Comparison of ENCODE assay signal across 13 cellular contexts in genomic region chr12:123058980-123059379, GRCh38.
DNase-seq lines count a peak whose midpoint lies in the region; ATAC-seq, FAIRE-seq and TF ChIP-seq lines count a peak whose summit lies in the region.
"Had no signal": no experiment of that assay in that cellular context is flagged by ENCODE, and none has a peak within 500 bp of the region (broad histone marks: within the 10 kb centered on the region; RNA-seq: fewer than 3 reads in every experiment).

No MANE protein-coding gene starts in this region.

- H3K4me3 ChIP-seq in breast epithelium (no peak overlapping the region), adrenal gland (no peak overlapping the region), kidney (ENCODE audit: low read length in 2 of 2) (no peak overlapping the region), thymus (ENCODE audit: low read length) (no peak overlapping the region)

- H3K27ac Mint-ChIP-seq in MCF 10A (ENCODE audit: low read depth, unreplicated experiment) = no peak overlapping the region
- H3K27ac Mint-ChIP-seq: progenitor cell of endocrine pancreas had no signal

- POLR2A ChIA-PET in MCF 10A (lab: Yijun Ruan, JAX) = interaction anchor here (0.7 kb wide), 1 partner anchor 91 kb away, joined by 3 read pairs; no protein-coding TSS in a partner anchor

- ATAC-seq in HG03108 (IDR thresholded peaks at IDR 0.05; ENCODE audit: unreplicated experiment) (no peak), GM18861 (IDR thresholded peaks at IDR 0.05; ENCODE audit: unreplicated experiment) (no peak)

- no peak for TF ChIP-seq CTCF in breast epithelium (IDR thresholded peaks at IDR 0.05)
- TF ChIP-seq CTCF in MCF 10A (IDR thresholded peaks at IDR 0.05; ENCODE audit: unreplicated experiment) = no peak
- TF ChIP-seq CTCF in adrenal gland (IDR thresholded peaks at IDR 0.05) = no peak
- TF ChIP-seq CTCF in kidney (IDR thresholded peaks at IDR 0.05; ENCODE audit: borderline replicate concordance, extremely low read depth, insufficient read depth) = no peak

- no peaks in the 10 kb centered on the region for H3K36me3 Mint-ChIP-seq in MCF 10A (ENCODE audit: insufficient read depth, unreplicated experiment)

- FAIRE-seq in kidney (lab: Jason Lieb, UNC) = no peak

- H3K9me3 Mint-ChIP-seq in MCF 10A (ENCODE audit: unreplicated experiment) = no peaks in the 10 kb centered on the region

- H3K27me3 Mint-ChIP-seq in MCF 10A (ENCODE audit: insufficient read depth, unreplicated experiment) = no peaks in the 10 kb centered on the region

- peaks cover 12% of the 10 kb centered on the region for H3K4me1 Mint-ChIP-seq in MCF 10A (ENCODE audit: insufficient read depth, unreplicated experiment)

- H3K9ac ChIP-seq in kidney (ENCODE audit: low read length in 2 of 2) = no peak overlapping the region

- DNase-seq in breast epithelium (ENCODE audit: low spot score in 2 of 2) (no peak), MCF 10A (ENCODE audit: unreplicated experiment) (no peak), adrenal gland (no peak), kidney (no peak), NCI-H146 (lab: John Stamatoyannopoulos, UW) (no peak)
- DNase-seq: activated CD4-positive, CD25-positive, alpha-beta regulatory T cell treated with anti-CD3 and anti-CD28 coated beads, Interleukin-2, amount 50 U/mL, for 72 hours; GOT3; NCI-H1930; stimulated activated CD4-positive, alpha-beta T cell treated with anti-CD3 and anti-CD28 coated beads, Interleukin-4, amount 100 ng/mL, for 24 hours had no signal

- no peaks in the 10 kb centered on the region for H3K27me3 ChIP-seq in breast epithelium
- H3K27me3 ChIP-seq in adrenal gland = no peaks in the 10 kb centered on the region
- no peaks in the 10 kb centered on the region for H3K27me3 ChIP-seq in thymus (ENCODE audit: control insufficient read depth, insufficient read depth)

- peak overlapping the region; percentile 14 to 69 for H3K27ac ChIP-seq in breast epithelium
- H3K27ac ChIP-seq in adrenal gland = peak overlapping the region in 4 of 5 donors; percentile 20 to 70 (median 50)
- peak overlapping the region; percentile 37 to 72 for H3K27ac ChIP-seq in kidney (ENCODE audit: low read depth in 2 of 2, low read length in 2 of 2)
- peak overlapping the region; percentile 47 for H3K27ac ChIP-seq in thymus (ENCODE audit: low read depth)

- WGBS in adrenal gland, 4 donors = 61 to 89% (median 84%) methylated on average over 2 to 4 of the region's 4 CpGs
- 91% methylated on average over 4 of the region's 4 CpGs for WGBS in thymus

- intact Hi-C loops in breast epithelium (cut with DNase I; ENCODE audit: low total_unique reads) (no loop called here), MCF 10A (cut with micrococcal nuclease) (no loop called here), adrenal gland (cut with DNase I) (no loop called here), kidney (cut with DNase I) (no loop called here)

- no peaks in the 10 kb centered on the region for H3K9me3 ChIP-seq in breast epithelium
- no peaks in the 10 kb centered on the region for H3K9me3 ChIP-seq in adrenal gland (replicated peaks in 1 of 3)
- H3K9me3 ChIP-seq in kidney (ENCODE audit: control insufficient read depth in 1 of 2, low read length in 2 of 2) = no peaks in the 10 kb centered on the region
- H3K9me3 ChIP-seq in thymus (ENCODE audit: control insufficient read depth) = no peaks in the 10 kb centered on the region

- CTCF ChIA-PET in MCF 10A (lab: Yijun Ruan, JAX) = interaction anchor here (0.9 to 2.1 kb wide), 2 partner anchors 15 to 94 kb away, joined by 3 to 10 read pairs; no protein-coding TSS in a partner anchor

- peaks cover 4 to 14% of the 10 kb centered on the region in 2 donors for H3K4me1 ChIP-seq in breast epithelium
- peaks cover 43 to 68% of the 10 kb centered on the region in 2 donors for H3K4me1 ChIP-seq in adrenal gland (replicated peaks in 1 of 2)
- H3K4me1 ChIP-seq in kidney (ENCODE audit: control insufficient read depth in 1 of 2, insufficient read depth in 1 of 2, low read depth in 1 of 2, low read length in 2 of 2) = peaks cover 29 to 54% of the 10 kb centered on the region in 2 donors
- peaks cover 60% of the 10 kb centered on the region for H3K4me1 ChIP-seq in thymus (ENCODE audit: control insufficient read depth, insufficient read depth, low read length)

- no peaks in the 10 kb centered on the region for H3K36me3 ChIP-seq in breast epithelium
- H3K36me3 ChIP-seq in adrenal gland (replicated peaks in 1 of 2) = no peaks in the 10 kb centered on the region
- no peaks in the 10 kb centered on the region for H3K36me3 ChIP-seq in kidney (ENCODE audit: control insufficient read depth in 1 of 2, insufficient read depth in 2 of 2, low read length in 2 of 2)
- H3K36me3 ChIP-seq in thymus (ENCODE audit: control insufficient read depth, insufficient read depth) = peaks cover 39% of the 10 kb centered on the region

- no peak for TF ChIP-seq POLR2A in breast epithelium (IDR thresholded peaks at IDR 0.05)
- no peak for TF ChIP-seq POLR2A in adrenal gland (IDR thresholded peaks at IDR 0.05)

- H3K4me3 Mint-ChIP-seq in MCF 10A (ENCODE audit: unreplicated experiment) = no peak overlapping the region

- no TSS peak for BruUV-seq in MCF 10A (replicated peaks; lab: Mats Ljungman, UMichigan)
